8 cellular contexts compared by ENCODE assay signal in genomic region chr17:73191443-73192218, GRCh38. TPM values are rescaled to one million over a fixed set of nuclear protein-coding genes. Genes with fewer than 3 reads are reported as not detected.
A peak's percentile ranks its signal among the peaks of the same experiment; 100 is the strongest.
DNase-seq lines count a peak whose midpoint lies in the region; ATAC-seq and TF ChIP-seq lines count a peak whose summit lies in the region.

No MANE protein-coding gene starts in this region.

- H3K4me1 ChIP-seq in duodenal mucosa (ENCODE audit: control insufficient read depth in 1 of 2, insufficient read depth in 2 of 2, low read length in 2 of 2), result peaks cover 14 to 20% of the 10 kb centered on the region in 2 donors
- peaks cover 2 to 4% of the 10 kb centered on the region in 2 donors for H3K4me1 ChIP-seq in lung (ENCODE audit: control insufficient read depth in 2 of 2, insufficient read depth in 2 of 2, low read length in 2 of 2)

- H3K27ac ChIP-seq in duodenal mucosa (ENCODE audit: low read depth, low read length), result no peak overlapping the region
- peak overlapping the region in 1 of 2 donors; percentile 89 for H3K27ac ChIP-seq in lung (ENCODE audit: low read depth in 1 of 2, low read length in 1 of 2)

- peaks cover 2 to 5% of the 10 kb centered on the region in 2 donors for H3K36me3 ChIP-seq in duodenal mucosa (ENCODE audit: control insufficient read depth in 1 of 2, insufficient read depth in 2 of 2, low read length in 2 of 2)
- H3K36me3 ChIP-seq in lung (ENCODE audit: control insufficient read depth in 2 of 2, insufficient read depth in 2 of 2, low read length in 2 of 2), result peaks cover 0 to 3% of the 10 kb centered on the region in 2 donors

- H3K9me3 ChIP-seq in duodenal mucosa (ENCODE audit: control insufficient read depth in 1 of 2, low read length in 2 of 2), result no peaks in the 10 kb centered on the region
- no peaks in the 10 kb centered on the region for H3K9me3 ChIP-seq in lung (ENCODE audit: control insufficient read depth in 2 of 2, insufficient read depth in 1 of 2, low read length in 1 of 2)

- peak overlapping the region; percentile 17 to 81 for H3K9ac ChIP-seq in duodenal mucosa (ENCODE audit: low read depth in 1 of 2, low read length in 2 of 2)

- peak; percentile 67 for TF ChIP-seq CTCF in lung (IDR thresholded peaks at IDR 0.05; ENCODE audit: control extremely low read depth, extremely low read depth)

- 5 to 8% methylated on average over 26 of the region's 26 CpGs for WGBS in lung, 2 donors

- ATAC-seq in HG03280 (IDR thresholded peaks at IDR 0.05; ENCODE audit: unreplicated experiment), result peak; percentile 25
- no peak for ATAC-seq in lung (ENCODE audit: insufficient read depth, low FRiP score)

- H3K27me3 ChIP-seq in duodenal mucosa (ENCODE audit: control insufficient read depth in 1 of 2, insufficient read depth in 2 of 2, low read length in 2 of 2), result no peaks in the 10 kb centered on the region
- no peaks in the 10 kb centered on the region for H3K27me3 ChIP-seq in lung (ENCODE audit: control insufficient read depth, insufficient read depth)

- DNase-seq in DMS79 treated with DMSO at 0.1 percent for 48 hours (lab: John Stamatoyannopoulos, UW), result peak; percentile 56
- DNase-seq in DMS79 (lab: John Stamatoyannopoulos, UW), result no peak
- peak; percentile 67 to 86 for DNase-seq in NCI-H526 (lab: John Stamatoyannopoulos, UW)
- peak; percentile 68 for DNase-seq in activated CD4-positive, alpha-beta T cell treated with anti-CD3 and anti-CD28 coated beads, Interleukin-2, amount 50 U/mL, for 1 hour
- DNase-seq in lung (ENCODE audit: low spot score), result peak; percentile 61
- DNase-seq in stimulated activated CD4-positive, alpha-beta T cell treated with anti-CD3 and anti-CD28 coated beads, TNF-alpha, amount 100 ng/mL, for 24 hours (ENCODE audit: low read depth in 3 of 3), result peak; percentile 33 to 68 (median 52)

- H3K4me3 ChIP-seq in duodenal mucosa (ENCODE audit: low read depth in 1 of 2, low read length in 2 of 2) (peak overlapping the region; percentile 84 to 97), lung (peak overlapping the region; percentile 17)

RNA-seq across cellular contexts. Expression of gene COG1, which starts 1.2 kb away (rescaled TPM):
- total RNA-seq in lung, result 10 to 100 TPM; 21.7 to 41.2 TPM
- 10 to 100 TPM; 13.3 to 20.5 TPM for polyA plus RNA-seq in lung

RNA-seq across cellular contexts. Expression of gene SSTR2, which starts 26.8 kb away (rescaled TPM):
- total RNA-seq in lung, result under 1 TPM; 0.06 to 0.46 TPM
- polyA plus RNA-seq in lung, result under 1 TPM; 0.15 to 0.16 TPM
